In the genomic region with DNA sequence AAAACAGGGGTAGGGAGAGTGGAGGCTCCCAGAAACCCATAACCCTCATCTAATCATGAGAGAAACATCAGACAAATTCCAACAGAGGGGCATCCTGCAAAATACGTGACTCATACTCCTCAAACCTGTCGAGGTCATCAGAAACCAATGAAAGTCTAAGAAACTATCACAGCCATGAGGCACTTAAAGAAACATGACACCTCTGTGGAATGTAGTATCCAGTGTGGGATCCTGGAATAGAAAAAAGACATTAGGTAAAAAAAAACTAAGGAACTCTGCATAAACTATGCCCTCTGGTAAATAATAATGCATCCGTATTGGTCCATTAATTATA, we compare ENCODE assay signal across 11 cellular contexts. TPM values are rescaled to one million over a fixed set of nuclear protein-coding genes. Genes with fewer than 3 reads are reported as not detected.
DNase-seq lines count a peak whose midpoint lies in the region; ATAC-seq, FAIRE-seq and TF ChIP-seq lines count a peak whose summit lies in the region.
"Had no signal": no experiment of that assay in that cellular context is flagged by ENCODE, and none has a peak within 500 bp of the region (broad histone marks: within the 10 kb centered on the region; RNA-seq: fewer than 3 reads in every experiment).

No MANE protein-coding gene starts in this region.

- H3K4me3 ChIP-seq in ACC112 (ENCODE audit: low read depth, low read length): no peak overlapping the region
- no peak overlapping the region for H3K4me3 ChIP-seq in HUES48 (ENCODE audit: low read depth, low read length)
- H3K4me3 ChIP-seq in bronchial epithelial cell (ENCODE audit: low read depth, low read length): no peak overlapping the region
- no peak overlapping the region for H3K4me3 ChIP-seq in right lobe of liver
- H3K4me3 ChIP-seq in naive thymus-derived CD4-positive, alpha-beta T cell (ENCODE audit: low read length): no peak overlapping the region
- H3K4me3 ChIP-seq: pancreas had no signal

- H3K27ac ChIP-seq in ACC112 (ENCODE audit: low read depth, low read length) (peak overlapping the region; percentile 50; the same call in 1 of the 2 replicates), HUES48 (ENCODE audit: low read depth, low read length) (peak overlapping the region; percentile 84), right lobe of liver (no peak overlapping the region)
- no peak overlapping the region for H3K27ac ChIP-seq in naive thymus-derived CD4-positive, alpha-beta T cell (ENCODE audit: low read depth, low read length)

- no peak for FAIRE-seq in bronchial epithelial cell (lab: Jason Lieb, UNC)
- FAIRE-seq: pancreas had no signal

- no peak overlapping the region for H2AFZ ChIP-seq in ACC112 (ENCODE audit: low read length, unreplicated experiment)

- H3K27ac Mint-ChIP-seq in activated T-helper 1 cell treated with anti-CD3 and anti-CD28 coated beads, Interleukin-12 subunit alpha, Interleukin-12 subunit beta, Interleukin-2, Interleukin-4 antibody, amounts not matched to agents 30 ng/mL and 10 ng/mL and 1 ng/mL, durations not matched to agents 14 hours and 24 hours and 36 hours: no peak overlapping the region
- no peak overlapping the region for H3K27ac Mint-ChIP-seq in activated T-helper 17 cell treated with anti-CD3 and anti-CD28 coated beads, Interleukin-2, amount 50 U/mL, for 72 hours
- no peak overlapping the region for H3K27ac Mint-ChIP-seq in naive thymus-derived CD4-positive, alpha-beta T cell
- H3K27ac Mint-ChIP-seq: activated CD8-positive, alpha-beta T cell treated with anti-CD3 and anti-CD28 coated beads, Interleukin-2, amount 10 ng/mL, durations not matched to agents 7 days and 5 days; stimulated activated naive CD8-positive, alpha-beta T cell treated with anti-CD3 and anti-CD28 coated beads, Interleukin-15, amount 100 ng/mL, for 72 hours had no signal

- H3K27me3 ChIP-seq in ACC112 (ENCODE audit: insufficient read depth, low read length): peaks cover 11% of the 10 kb centered on the region; the same call in 1 of the 2 replicates
- no peaks in the 10 kb centered on the region for H3K27me3 ChIP-seq in HUES48 (ENCODE audit: control insufficient read depth, insufficient read depth, low read length)
- no peaks in the 10 kb centered on the region for H3K27me3 ChIP-seq in bronchial epithelial cell (ENCODE audit: control insufficient read depth, insufficient read depth, low read length)
- H3K27me3 ChIP-seq in right lobe of liver: no peaks in the 10 kb centered on the region
- no peaks in the 10 kb centered on the region for H3K27me3 ChIP-seq in naive thymus-derived CD4-positive, alpha-beta T cell (ENCODE audit: control insufficient read depth in 2 of 2, insufficient read depth in 2 of 2, low read length in 2 of 2)
- H3K27me3 ChIP-seq: pancreas had no signal

- no peak overlapping the region for H3K9ac ChIP-seq in HUES48 (ENCODE audit: low read depth, low read length)

- H3K9me3 ChIP-seq in HUES48 (ENCODE audit: control insufficient read depth, insufficient read depth, low read length) (no peaks in the 10 kb centered on the region), right lobe of liver (no peaks in the 10 kb centered on the region)
- no peaks in the 10 kb centered on the region for H3K9me3 ChIP-seq in naive thymus-derived CD4-positive, alpha-beta T cell (ENCODE audit: control insufficient read depth in 2 of 3, low read length in 3 of 3)
- H3K9me3 ChIP-seq: pancreas had no signal

- no peaks in the 10 kb centered on the region for H3K4me1 Mint-ChIP-seq in activated T-helper 1 cell treated with anti-CD3 and anti-CD28 coated beads, Interleukin-12 subunit alpha, Interleukin-12 subunit beta, Interleukin-2, Interleukin-4 antibody, amounts not matched to agents 30 ng/mL and 10 ng/mL and 1 ng/mL, durations not matched to agents 14 hours and 24 hours and 36 hours (ENCODE audit: low read depth)
- no peaks in the 10 kb centered on the region for H3K4me1 Mint-ChIP-seq in activated T-helper 17 cell treated with anti-CD3 and anti-CD28 coated beads, Interleukin-2, amount 50 U/mL, for 72 hours
- H3K4me1 Mint-ChIP-seq in naive thymus-derived CD4-positive, alpha-beta T cell: peaks cover 0 to 4% (median 0%) of the 10 kb centered on the region in 7 donors
- H3K4me1 Mint-ChIP-seq: stimulated activated naive CD8-positive, alpha-beta T cell treated with anti-CD3 and anti-CD28 coated beads, Interleukin-15, amount 100 ng/mL, for 72 hours had no signal

- no peak for TF ChIP-seq CTCF in bronchial epithelial cell (IDR thresholded peaks at IDR 0.05; ENCODE audit: insufficient read depth, low read length, severe bottlenecking)
- TF ChIP-seq CTCF in right lobe of liver (IDR thresholded peaks at IDR 0.05): no peak

- TF ChIP-seq POLR2A in right lobe of liver (IDR thresholded peaks at IDR 0.05): no peak

- intact Hi-C loops in right lobe of liver (cut with DNase I): no loop called here
- intact Hi-C loops in activated T-helper 1 cell treated with anti-CD3 and anti-CD28 coated beads, Interleukin-12 subunit alpha, Interleukin-12 subunit beta, Interleukin-2, Interleukin-4 antibody, amounts not matched to agents 30 ng/mL and 10 ng/mL and 1 ng/mL, durations not matched to agents 14 hours and 24 hours and 36 hours (cut with micrococcal nuclease): no loop called here
- intact Hi-C loops in naive thymus-derived CD4-positive, alpha-beta T cell (cut with micrococcal nuclease): no loop called here

- WGBS in right lobe of liver (ENCODE audit: insufficient coverage, low coverage, low lambda C conversion rate, missing lambda C conversion rate): 68% methylated on average over 3 of the region's 3 CpGs

- CTCF ChIA-PET in naive thymus-derived CD4-positive, alpha-beta T cell (lab: Charles Lee): no interaction called here

- peaks cover 3% of the 10 kb centered on the region for H3K27me3 Mint-ChIP-seq in activated T-helper 1 cell treated with anti-CD3 and anti-CD28 coated beads, Interleukin-12 subunit alpha, Interleukin-12 subunit beta, Interleukin-2, Interleukin-4 antibody, amounts not matched to agents 30 ng/mL and 10 ng/mL and 1 ng/mL, durations not matched to agents 14 hours and 24 hours and 36 hours (ENCODE audit: insufficient read depth)
- peaks cover 3% of the 10 kb centered on the region for H3K27me3 Mint-ChIP-seq in activated T-helper 17 cell treated with anti-CD3 and anti-CD28 coated beads, Interleukin-2, amount 50 U/mL, for 72 hours
- H3K27me3 Mint-ChIP-seq in naive thymus-derived CD4-positive, alpha-beta T cell: peaks cover 0 to 11% (median 0%) of the 10 kb centered on the region in 5 donors
- H3K27me3 Mint-ChIP-seq: stimulated activated naive CD8-positive, alpha-beta T cell treated with anti-CD3 and anti-CD28 coated beads, Interleukin-15, amount 100 ng/mL, for 72 hours had no signal

- no peaks in the 10 kb centered on the region for H3K79me2 ChIP-seq in ACC112 (ENCODE audit: control insufficient read depth, insufficient read depth, low read length, unreplicated experiment)

- ATAC-seq in right lobe of liver: peak; percentile 24 to 64 (median 53)
- no peak for ATAC-seq in activated T-helper 17 cell treated with anti-CD3 and anti-CD28 coated beads, Interleukin-2, amount 50 U/mL, for 72 hours (replicated peaks)
- no peak for ATAC-seq in naive thymus-derived CD4-positive, alpha-beta T cell
- ATAC-seq: activated CD8-positive, alpha-beta T cell treated with anti-CD3 and anti-CD28 coated beads, Interleukin-2, amount 10 ng/mL, durations not matched to agents 7 days and 5 days; stimulated activated naive CD8-positive, alpha-beta T cell treated with anti-CD3 and anti-CD28 coated beads, Interleukin-15, amount 100 ng/mL, for 72 hours had no signal

- peaks cover 18% of the 10 kb centered on the region for H3K4me1 ChIP-seq in ACC112 (ENCODE audit: control insufficient read depth, insufficient read depth, low read length, unreplicated experiment)
- H3K4me1 ChIP-seq in HUES48 (ENCODE audit: control insufficient read depth, insufficient read depth, low read length): peaks cover 6% of the 10 kb centered on the region; the same call in 1 of the 2 replicates
- H3K4me1 ChIP-seq in right lobe of liver: no peaks in the 10 kb centered on the region
- H3K4me1 ChIP-seq in naive thymus-derived CD4-positive, alpha-beta T cell (ENCODE audit: control insufficient read depth in 2 of 2, insufficient read depth in 2 of 2, low read length in 2 of 2): no peaks in the 10 kb centered on the region
- H3K4me1 ChIP-seq: pancreas had no signal

- H3K4me3 Mint-ChIP-seq in activated T-helper 1 cell treated with anti-CD3 and anti-CD28 coated beads, Interleukin-12 subunit alpha, Interleukin-12 subunit beta, Interleukin-2, Interleukin-4 antibody, amounts not matched to agents 30 ng/mL and 10 ng/mL and 1 ng/mL, durations not matched to agents 14 hours and 24 hours and 36 hours: no peak overlapping the region
- no peak overlapping the region for H3K4me3 Mint-ChIP-seq in activated T-helper 17 cell treated with anti-CD3 and anti-CD28 coated beads, Interleukin-2, amount 50 U/mL, for 72 hours
- H3K4me3 Mint-ChIP-seq in naive thymus-derived CD4-positive, alpha-beta T cell: no peak overlapping the region
- H3K4me3 Mint-ChIP-seq: activated CD8-positive, alpha-beta T cell treated with anti-CD3 and anti-CD28 coated beads, Interleukin-2, amount 10 ng/mL, durations not matched to agents 7 days and 5 days; stimulated activated naive CD8-positive, alpha-beta T cell treated with anti-CD3 and anti-CD28 coated beads, Interleukin-15, amount 100 ng/mL, for 72 hours had no signal

- DNase-seq in bronchial epithelial cell (ENCODE audit: low read depth): peak; percentile 95
- DNase-seq in right lobe of liver: no peak
- no peak for DNase-seq in activated T-helper 1 cell treated with anti-CD3 and anti-CD28 coated beads, Interleukin-12 subunit alpha, Interleukin-12 subunit beta, Interleukin-2, Interleukin-4 antibody, amounts not matched to agents 30 ng/mL and 10 ng/mL and 1 ng/mL, durations not matched to agents 14 hours and 24 hours and 36 hours (ENCODE audit: low spot score)
- no peak for DNase-seq in effector CD8-positive, alpha-beta T cell (lab: John Stamatoyannopoulos, UW)
- no peak for DNase-seq in naive thymus-derived CD4-positive, alpha-beta T cell
- DNase-seq: activated CD8-positive, alpha-beta T cell treated with anti-CD3 and anti-CD28 coated beads, Interleukin-2, amount 10 ng/mL, durations not matched to agents 7 days and 5 days; pancreas; stimulated activated naive CD8-positive, alpha-beta T cell treated with anti-CD3 and anti-CD28 coated beads, Interleukin-15, amount 100 ng/mL, for 72 hours had no signal

- POLR2A ChIA-PET in naive thymus-derived CD4-positive, alpha-beta T cell (lab: Charles Lee): no interaction called here

- H3K36me3 ChIP-seq in ACC112 (ENCODE audit: insufficient read depth, low read length) (no peaks in the 10 kb centered on the region), HUES48 (ENCODE audit: control insufficient read depth, insufficient read depth, low read length) (no peaks in the 10 kb centered on the region), bronchial epithelial cell (ENCODE audit: control insufficient read depth, insufficient read depth, low read length) (no peaks in the 10 kb centered on the region), right lobe of liver (no peaks in the 10 kb centered on the region)
- H3K36me3 ChIP-seq in naive thymus-derived CD4-positive, alpha-beta T cell (ENCODE audit: control insufficient read depth in 2 of 3, insufficient read depth in 3 of 3, low read length in 3 of 3): no peaks in the 10 kb centered on the region
- H3K36me3 ChIP-seq: pancreas had no signal

- H3K9me3 Mint-ChIP-seq in activated T-helper 1 cell treated with anti-CD3 and anti-CD28 coated beads, Interleukin-12 subunit alpha, Interleukin-12 subunit beta, Interleukin-2, Interleukin-4 antibody, amounts not matched to agents 30 ng/mL and 10 ng/mL and 1 ng/mL, durations not matched to agents 14 hours and 24 hours and 36 hours: peaks cover 6% of the 10 kb centered on the region
- H3K9me3 Mint-ChIP-seq in activated T-helper 17 cell treated with anti-CD3 and anti-CD28 coated beads, Interleukin-2, amount 50 U/mL, for 72 hours: no peaks in the 10 kb centered on the region
- H3K9me3 Mint-ChIP-seq in naive thymus-derived CD4-positive, alpha-beta T cell: peaks cover 0 to 10% (median 3%) of the 10 kb centered on the region in 11 donors

- H3K36me3 Mint-ChIP-seq in activated T-helper 1 cell treated with anti-CD3 and anti-CD28 coated beads, Interleukin-12 subunit alpha, Interleukin-12 subunit beta, Interleukin-2, Interleukin-4 antibody, amounts not matched to agents 30 ng/mL and 10 ng/mL and 1 ng/mL, durations not matched to agents 14 hours and 24 hours and 36 hours (ENCODE audit: low read depth): no peaks in the 10 kb centered on the region
- H3K36me3 Mint-ChIP-seq in activated T-helper 17 cell treated with anti-CD3 and anti-CD28 coated beads, Interleukin-2, amount 50 U/mL, for 72 hours (ENCODE audit: low read depth): no peaks in the 10 kb centered on the region
- H3K36me3 Mint-ChIP-seq in naive thymus-derived CD4-positive, alpha-beta T cell: no peaks in the 10 kb centered on the region

RNA-seq across cellular contexts. Expression of gene CDH5, which starts 16.4 kb away (rescaled TPM):
- not detected in 2 replicates for total RNA-seq in bronchial epithelial cell
- total RNA-seq in right lobe of liver: 10 to 100 TPM in 5 of 6 experiments, 1 to 10 TPM in 1; 9.0 to 25.7 (median 15.4) TPM
- total RNA-seq in activated T-helper 1 cell treated with anti-CD3 and anti-CD28 coated beads, Interleukin-12 subunit alpha, Interleukin-12 subunit beta, Interleukin-2, Interleukin-4 antibody, amounts not matched to agents 30 ng/mL and 10 ng/mL and 1 ng/mL, durations not matched to agents 14 hours and 24 hours and 36 hours: not detected in 2 replicates
- not detected for total RNA-seq in activated T-helper 17 cell treated with anti-CD3 and anti-CD28 coated beads, Interleukin-2, amount 50 U/mL, for 72 hours
- not detected for total RNA-seq in naive thymus-derived CD4-positive, alpha-beta T cell
- not detected for polyA plus RNA-seq in naive thymus-derived CD4-positive, alpha-beta T cell
- total RNA-seq: activated CD8-positive, alpha-beta T cell treated with anti-CD3 and anti-CD28 coated beads, Interleukin-2, amount 10 ng/mL, durations not matched to agents 7 days and 5 days had no signal

RNA-seq across cellular contexts. Expression of gene BEAN1, which starts 44.2 kb away (rescaled TPM):
- total RNA-seq in bronchial epithelial cell (0.38 TPM in 1 of 2 replicates, not detected in the other), right lobe of liver (under 1 TPM in 3 of 6 experiments, not detected in 3; 0.09 to 0.26 (median 0.10) TPM)
- total RNA-seq in activated T-helper 1 cell treated with anti-CD3 and anti-CD28 coated beads, Interleukin-12 subunit alpha, Interleukin-12 subunit beta, Interleukin-2, Interleukin-4 antibody, amounts not matched to agents 30 ng/mL and 10 ng/mL and 1 ng/mL, durations not matched to agents 14 hours and 24 hours and 36 hours: not detected in 2 replicates
- total RNA-seq in activated T-helper 17 cell treated with anti-CD3 and anti-CD28 coated beads, Interleukin-2, amount 50 U/mL, for 72 hours: not detected
- not detected for total RNA-seq in naive thymus-derived CD4-positive, alpha-beta T cell
- not detected for polyA plus RNA-seq in naive thymus-derived CD4-positive, alpha-beta T cell
- total RNA-seq: activated CD8-positive, alpha-beta T cell treated with anti-CD3 and anti-CD28 coated beads, Interleukin-2, amount 10 ng/mL, durations not matched to agents 7 days and 5 days had no signal

Comparison
In these comparisons a context has a peak if more than half of its experiments do, and no peak if none do; other contexts are left out.
1. H3K27ac ChIP-seq: peak in ACC112 (single experiment) and HUES48 (single experiment); none in right lobe of liver (0 of 3) and naive thymus-derived CD4-positive, alpha-beta T cell (single experiment).
2. ATAC-seq: peak in right lobe of liver (4 of 4); none in activated T-helper 17 cell treated with anti-CD3 and anti-CD28 coated beads, Interleukin-2, amount 50 U/mL, for 72 hours (single experiment) and naive thymus-derived CD4-positive, alpha-beta T cell (single experiment).